In the genomic region with DNA sequence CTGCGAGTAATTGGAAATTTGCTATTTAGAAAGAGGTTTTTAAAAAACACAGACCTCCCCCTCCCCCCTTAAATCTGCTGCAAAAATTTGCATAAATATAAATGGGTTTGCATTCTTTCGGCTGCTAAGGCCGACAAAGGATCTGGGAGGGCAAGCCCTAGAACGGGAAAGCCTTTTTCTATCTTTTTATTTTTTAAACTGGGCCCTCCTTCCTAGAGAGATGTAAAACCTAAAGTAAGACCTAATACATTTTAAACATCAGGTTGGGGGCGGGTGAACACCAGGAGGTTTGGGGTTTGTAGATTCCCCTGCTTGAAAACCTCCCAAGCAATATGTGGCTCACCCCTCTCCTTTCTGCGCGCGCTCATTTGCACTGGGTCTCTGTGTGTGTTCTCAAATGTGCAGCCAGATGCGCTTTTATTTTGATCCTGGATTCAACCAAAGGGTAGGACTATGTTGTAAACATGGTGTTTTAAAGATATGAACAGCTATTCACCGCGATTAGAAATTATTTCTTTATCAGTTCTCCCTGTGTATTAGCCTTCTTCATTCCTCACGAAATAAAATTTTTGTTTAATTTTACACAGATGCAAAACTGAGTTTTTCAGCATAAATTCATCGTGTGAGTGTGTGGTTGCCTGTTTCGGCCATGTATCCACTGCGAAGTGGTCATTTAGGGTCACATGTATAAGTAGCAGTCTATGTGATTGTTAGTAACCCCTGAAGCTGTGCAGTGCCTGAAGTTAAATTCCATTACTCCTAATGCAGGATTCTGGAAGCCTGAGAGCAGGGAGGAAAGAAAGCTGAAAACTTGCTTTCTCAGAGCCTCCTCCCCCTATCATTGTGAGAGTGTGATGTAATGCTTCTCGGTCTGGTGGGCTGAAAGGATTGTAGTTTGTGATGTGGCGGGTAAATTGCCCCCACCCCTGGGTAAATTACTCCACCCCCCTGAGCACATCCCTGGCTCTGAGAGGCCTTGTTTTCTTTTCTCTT, we compare ENCODE assay signal across 1 cellular context.
TF ChIP-seq lines count a peak whose summit lies in the region.

No MANE protein-coding gene starts in this region.

TF ChIP-seq in H1, 55 proteins besides CTCF, POLR2A, EP300 and RAD21:
- TF ChIP-seq CREB1 (IDR thresholded peaks at IDR 0.05) (peak; percentile 39; the same call in 1 of the 2 replicates), TAF7 (optimal IDR thresholded peaks at IDR 0.05; ENCODE audit: borderline replicate concordance, low read depth, low read length) (peak; percentile 72), ATF3 (IDR thresholded peaks at IDR 0.05; ENCODE audit: insufficient read depth, low read depth, low read length) (no peak), SRF (IDR thresholded peaks at IDR 0.05; ENCODE audit: low read depth, low read length) (no peak), CEBPB (IDR thresholded peaks at IDR 0.05; ENCODE audit: low read depth, low read length) (peak; percentile 68; the same call in 1 of the 2 replicates), GABPA (IDR thresholded peaks at IDR 0.05; ENCODE audit: borderline replicate concordance, insufficient read depth, low read length) (no peak), SIX5 (IDR thresholded peaks at IDR 0.05; ENCODE audit: low read depth, low read length) (no peak), SIN3A (conservative IDR thresholded peaks at IDR 0.05 in 1 of 2, IDR thresholded peaks at IDR 0.05 in 1 of 2; ENCODE audit: low read depth in 1 of 2, low read length in 2 of 2) (peak; percentile 48 to 56; a peak in 2 of 4 replicates), SAP30 (IDR thresholded peaks at IDR 0.05; ENCODE audit: insufficient read depth, insufficient replicate concordance, low read length) (no peak), SP1 (IDR thresholded peaks at IDR 0.05; ENCODE audit: low read depth, low read length) (no peak), TEAD4 (IDR thresholded peaks at IDR 0.05; ENCODE audit: low read depth, low read length) (no peak), RXRA (IDR thresholded peaks at IDR 0.05; ENCODE audit: insufficient read depth, low read depth, low read length) (no peak), CHD1 (IDR thresholded peaks at IDR 0.05; ENCODE audit: low read depth, low read length) (no peak), RBBP5 (IDR thresholded peaks at IDR 0.05; ENCODE audit: borderline replicate concordance, low read depth, low read length) (no peak), BACH1 (IDR thresholded peaks at IDR 0.05; ENCODE audit: low read length) (no peak), KDM4A (IDR thresholded peaks at IDR 0.05; ENCODE audit: low read depth, low read length, severe bottlenecking) (no peak), SP2 (IDR thresholded peaks at IDR 0.05; ENCODE audit: low read length) (no peak), NRF1 (IDR thresholded peaks at IDR 0.05; ENCODE audit: low read depth, low read length) (no peak), POLR2AphosphoS5 (IDR thresholded peaks at IDR 0.05; ENCODE audit: low read depth, low read length) (peak; percentile 73), GTF2F1 (IDR thresholded peaks at IDR 0.05; ENCODE audit: borderline replicate concordance, low read depth, low read length) (no peak), HDAC2 (IDR thresholded peaks at IDR 0.05; ENCODE audit: borderline replicate concordance in 1 of 2, low read depth in 2 of 2, low read length in 2 of 2) (no peak), PHF8 (conservative IDR thresholded peaks at IDR 0.05; ENCODE audit: low read depth, low read length) (no peak; the same call in 1 of the 2 replicates), TAF1 (IDR thresholded peaks at IDR 0.05; ENCODE audit: low read depth, low read length) (peak; percentile 77), TBP (IDR thresholded peaks at IDR 0.05; ENCODE audit: low read depth, low read length) (no peak; the same call in 1 of the 2 replicates), RNF2 (IDR thresholded peaks at IDR 0.05; ENCODE audit: borderline replicate concordance, low read depth, low read length, missing control alignments, poor library complexity, severe bottlenecking) (no peak), MAFK (IDR thresholded peaks at IDR 0.05; ENCODE audit: low read depth, low read length) (no peak), BRCA1 (IDR thresholded peaks at IDR 0.05; ENCODE audit: low read depth, low read length) (no peak), E2F6 (IDR thresholded peaks at IDR 0.05) (no peak), EGR1 (IDR thresholded peaks at IDR 0.05; ENCODE audit: borderline replicate concordance, low read depth, low read length) (no peak), JUN (IDR thresholded peaks at IDR 0.05; ENCODE audit: low read depth, low read length) (no peak), JUND (IDR thresholded peaks at IDR 0.05; ENCODE audit: low read length) (no peak), NANOG (IDR thresholded peaks at IDR 0.05; ENCODE audit: insufficient read depth, low read depth, low read length, poor library complexity, severe bottlenecking) (no peak), KDM1A (IDR thresholded peaks at IDR 0.05; ENCODE audit: borderline replicate concordance, low read length) (no peak), YY1 (IDR thresholded peaks at IDR 0.05; ENCODE audit: low read depth, low read length) (0 out of 2 replicates have a peak, but pooled peaks have one; percentile 32), SIRT6 (IDR thresholded peaks at IDR 0.05; ENCODE audit: low read length) (no peak), EZH2 (IDR thresholded peaks at IDR 0.05; ENCODE audit: low read depth, low read length, severe bottlenecking) (no peak), HDAC6 (IDR thresholded peaks at IDR 0.05; ENCODE audit: low read depth, low read length) (no peak), CBX5 (IDR thresholded peaks at IDR 0.05; ENCODE audit: low read depth, low read length) (no peak), SUZ12 (IDR thresholded peaks at IDR 0.05; ENCODE audit: low read length) (no peak), USF2 (IDR thresholded peaks at IDR 0.05; ENCODE audit: low read length) (no peak), BCL11A (IDR thresholded peaks at IDR 0.05; ENCODE audit: low read depth in 2 of 2, low read length in 2 of 2) (no peak), RFX5 (IDR thresholded peaks at IDR 0.05; ENCODE audit: borderline replicate concordance, low read depth, low read length) (no peak), CHD2 (IDR thresholded peaks at IDR 0.05; ENCODE audit: low read length) (no peak)
- TF ChIP-seq, protein P1, sequence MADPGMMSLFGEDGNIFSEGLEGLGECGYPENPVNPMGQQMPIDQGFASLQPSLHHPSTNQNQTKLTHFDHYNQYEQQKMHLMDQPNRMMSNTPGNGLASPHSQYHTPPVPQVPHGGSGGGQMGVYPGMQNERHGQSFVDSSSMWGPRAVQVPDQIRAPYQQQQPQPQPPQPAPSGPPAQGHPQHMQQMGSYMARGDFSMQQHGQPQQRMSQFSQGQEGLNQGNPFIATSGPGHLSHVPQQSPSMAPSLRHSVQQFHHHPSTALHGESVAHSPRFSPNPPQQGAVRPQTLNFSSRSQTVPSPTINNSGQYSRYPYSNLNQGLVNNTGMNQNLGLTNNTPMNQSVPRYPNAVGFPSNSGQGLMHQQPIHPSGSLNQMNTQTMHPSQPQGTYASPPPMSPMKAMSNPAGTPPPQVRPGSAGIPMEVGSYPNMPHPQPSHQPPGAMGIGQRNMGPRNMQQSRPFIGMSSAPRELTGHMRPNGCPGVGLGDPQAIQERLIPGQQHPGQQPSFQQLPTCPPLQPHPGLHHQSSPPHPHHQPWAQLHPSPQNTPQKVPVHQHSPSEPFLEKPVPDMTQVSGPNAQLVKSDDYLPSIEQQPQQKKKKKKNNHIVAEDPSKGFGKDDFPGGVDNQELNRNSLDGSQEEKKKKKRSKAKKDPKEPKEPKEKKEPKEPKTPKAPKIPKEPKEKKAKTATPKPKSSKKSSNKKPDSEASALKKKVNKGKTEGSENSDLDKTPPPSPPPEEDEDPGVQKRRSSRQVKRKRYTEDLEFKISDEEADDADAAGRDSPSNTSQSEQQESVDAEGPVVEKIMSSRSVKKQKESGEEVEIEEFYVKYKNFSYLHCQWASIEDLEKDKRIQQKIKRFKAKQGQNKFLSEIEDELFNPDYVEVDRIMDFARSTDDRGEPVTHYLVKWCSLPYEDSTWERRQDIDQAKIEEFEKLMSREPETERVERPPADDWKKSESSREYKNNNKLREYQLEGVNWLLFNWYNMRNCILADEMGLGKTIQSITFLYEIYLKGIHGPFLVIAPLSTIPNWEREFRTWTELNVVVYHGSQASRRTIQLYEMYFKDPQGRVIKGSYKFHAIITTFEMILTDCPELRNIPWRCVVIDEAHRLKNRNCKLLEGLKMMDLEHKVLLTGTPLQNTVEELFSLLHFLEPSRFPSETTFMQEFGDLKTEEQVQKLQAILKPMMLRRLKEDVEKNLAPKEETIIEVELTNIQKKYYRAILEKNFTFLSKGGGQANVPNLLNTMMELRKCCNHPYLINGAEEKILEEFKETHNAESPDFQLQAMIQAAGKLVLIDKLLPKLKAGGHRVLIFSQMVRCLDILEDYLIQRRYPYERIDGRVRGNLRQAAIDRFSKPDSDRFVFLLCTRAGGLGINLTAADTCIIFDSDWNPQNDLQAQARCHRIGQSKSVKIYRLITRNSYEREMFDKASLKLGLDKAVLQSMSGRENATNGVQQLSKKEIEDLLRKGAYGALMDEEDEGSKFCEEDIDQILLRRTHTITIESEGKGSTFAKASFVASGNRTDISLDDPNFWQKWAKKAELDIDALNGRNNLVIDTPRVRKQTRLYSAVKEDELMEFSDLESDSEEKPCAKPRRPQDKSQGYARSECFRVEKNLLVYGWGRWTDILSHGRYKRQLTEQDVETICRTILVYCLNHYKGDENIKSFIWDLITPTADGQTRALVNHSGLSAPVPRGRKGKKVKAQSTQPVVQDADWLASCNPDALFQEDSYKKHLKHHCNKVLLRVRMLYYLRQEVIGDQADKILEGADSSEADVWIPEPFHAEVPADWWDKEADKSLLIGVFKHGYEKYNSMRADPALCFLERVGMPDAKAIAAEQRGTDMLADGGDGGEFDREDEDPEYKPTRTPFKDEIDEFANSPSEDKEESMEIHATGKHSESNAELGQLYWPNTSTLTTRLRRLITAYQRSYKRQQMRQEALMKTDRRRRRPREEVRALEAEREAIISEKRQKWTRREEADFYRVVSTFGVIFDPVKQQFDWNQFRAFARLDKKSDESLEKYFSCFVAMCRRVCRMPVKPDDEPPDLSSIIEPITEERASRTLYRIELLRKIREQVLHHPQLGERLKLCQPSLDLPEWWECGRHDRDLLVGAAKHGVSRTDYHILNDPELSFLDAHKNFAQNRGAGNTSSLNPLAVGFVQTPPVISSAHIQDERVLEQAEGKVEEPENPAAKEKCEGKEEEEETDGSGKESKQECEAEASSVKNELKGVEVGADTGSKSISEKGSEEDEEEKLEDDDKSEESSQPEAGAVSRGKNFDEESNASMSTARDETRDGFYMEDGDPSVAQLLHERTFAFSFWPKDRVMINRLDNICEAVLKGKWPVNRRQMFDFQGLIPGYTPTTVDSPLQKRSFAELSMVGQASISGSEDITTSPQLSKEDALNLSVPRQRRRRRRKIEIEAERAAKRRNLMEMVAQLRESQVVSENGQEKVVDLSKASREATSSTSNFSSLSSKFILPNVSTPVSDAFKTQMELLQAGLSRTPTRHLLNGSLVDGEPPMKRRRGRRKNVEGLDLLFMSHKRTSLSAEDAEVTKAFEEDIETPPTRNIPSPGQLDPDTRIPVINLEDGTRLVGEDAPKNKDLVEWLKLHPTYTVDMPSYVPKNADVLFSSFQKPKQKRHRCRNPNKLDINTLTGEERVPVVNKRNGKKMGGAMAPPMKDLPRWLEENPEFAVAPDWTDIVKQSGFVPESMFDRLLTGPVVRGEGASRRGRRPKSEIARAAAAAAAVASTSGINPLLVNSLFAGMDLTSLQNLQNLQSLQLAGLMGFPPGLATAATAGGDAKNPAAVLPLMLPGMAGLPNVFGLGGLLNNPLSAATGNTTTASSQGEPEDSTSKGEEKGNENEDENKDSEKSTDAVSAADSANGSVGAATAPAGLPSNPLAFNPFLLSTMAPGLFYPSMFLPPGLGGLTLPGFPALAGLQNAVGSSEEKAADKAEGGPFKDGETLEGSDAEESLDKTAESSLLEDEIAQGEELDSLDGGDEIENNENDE (IDR thresholded peaks at IDR 0.05; ENCODE audit: insufficient replicate concordance, low read length) = no peak
- TF ChIP-seq, protein P2, sequence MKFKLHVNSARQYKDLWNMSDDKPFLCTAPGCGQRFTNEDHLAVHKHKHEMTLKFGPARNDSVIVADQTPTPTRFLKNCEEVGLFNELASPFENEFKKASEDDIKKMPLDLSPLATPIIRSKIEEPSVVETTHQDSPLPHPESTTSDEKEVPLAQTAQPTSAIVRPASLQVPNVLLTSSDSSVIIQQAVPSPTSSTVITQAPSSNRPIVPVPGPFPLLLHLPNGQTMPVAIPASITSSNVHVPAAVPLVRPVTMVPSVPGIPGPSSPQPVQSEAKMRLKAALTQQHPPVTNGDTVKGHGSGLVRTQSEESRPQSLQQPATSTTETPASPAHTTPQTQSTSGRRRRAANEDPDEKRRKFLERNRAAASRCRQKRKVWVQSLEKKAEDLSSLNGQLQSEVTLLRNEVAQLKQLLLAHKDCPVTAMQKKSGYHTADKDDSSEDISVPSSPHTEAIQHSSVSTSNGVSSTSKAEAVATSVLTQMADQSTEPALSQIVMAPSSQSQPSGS (IDR thresholded peaks at IDR 0.05; ENCODE audit: low read length) = peak; percentile 93
- TF ChIP-seq, protein P3, sequence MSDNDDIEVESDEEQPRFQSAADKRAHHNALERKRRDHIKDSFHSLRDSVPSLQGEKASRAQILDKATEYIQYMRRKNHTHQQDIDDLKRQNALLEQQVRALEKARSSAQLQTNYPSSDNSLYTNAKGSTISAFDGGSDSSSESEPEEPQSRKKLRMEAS (IDR thresholded peaks at IDR 0.05) = no peak
